8 cellular contexts compared by ENCODE assay signal in genomic region chr10:119726291-119727261, GRCh38. TPM values are rescaled to one million over a fixed set of nuclear protein-coding genes. Genes with fewer than 3 reads are reported as not detected.
DNase-seq lines count a peak whose midpoint lies in the region; ATAC-seq lines count a peak whose summit lies in the region.

No MANE protein-coding gene starts in this region.

- H3K9me3 ChIP-seq in SK-N-MC (ENCODE audit: low read depth, low read length) = no peaks in the 10 kb centered on the region
- H3K9me3 ChIP-seq in effector memory CD4-positive, alpha-beta T cell (ENCODE audit: control insufficient read depth, low read length) = no peaks in the 10 kb centered on the region

- H3K27me3 Mint-ChIP-seq in naive thymus-derived CD8-positive, alpha-beta T cell = no peaks in the 10 kb centered on the region

- peaks cover 5 to 41% (median 26%) of the 10 kb centered on the region in 4 donors for H3K4me1 Mint-ChIP-seq in naive thymus-derived CD8-positive, alpha-beta T cell

- ATAC-seq in naive thymus-derived CD8-positive, alpha-beta T cell = no peak
- ATAC-seq in esophagus mucosa = no peak
- no peak for ATAC-seq in GM18519 (IDR thresholded peaks at IDR 0.05; ENCODE audit: low FRiP score, unreplicated experiment)

- no peaks in the 10 kb centered on the region for H3K36me3 Mint-ChIP-seq in naive thymus-derived CD8-positive, alpha-beta T cell

- peak overlapping the region; percentile 81 to 94 (median 91) for H3K4me3 Mint-ChIP-seq in naive thymus-derived CD8-positive, alpha-beta T cell

- peak overlapping the region in 9 of 10 donors; percentile 27 to 88 (median 80) for H3K27ac Mint-ChIP-seq in naive thymus-derived CD8-positive, alpha-beta T cell

- POLR2A ChIA-PET in naive thymus-derived CD8-positive, alpha-beta T cell (lab: Charles Lee) = interaction anchor here (0.9 to 2.4 kb wide), 12 partner anchors 10 to 563 kb away, joined by 3 to 22 read pairs (median 5); partner anchors contain the start of genes BAG3, GRK5, MCMBP and RGS10

- peaks cover 9% of the 10 kb centered on the region for H3K4me1 ChIP-seq in effector memory CD4-positive, alpha-beta T cell (ENCODE audit: control insufficient read depth, insufficient read depth, low read length, poor library complexity, severe bottlenecking)

- no peak overlapping the region for H3K9ac ChIP-seq in SK-N-MC (ENCODE audit: insufficient read length)

- peak; percentile 9 for DNase-seq in activated T-cell treated with anti-CD3 and anti-CD28 coated beads for 4 hours
- DNase-seq in activated T-cell treated with anti-CD3 and anti-CD28 coated beads, Interleukin-2, amount 50 U/mL, for 48 hours = no peak
- no peak for DNase-seq in SK-N-MC (ENCODE audit: low read depth, low spot score)
- DNase-seq in effector memory CD4-positive, alpha-beta T cell = no peak
- DNase-seq in naive thymus-derived CD8-positive, alpha-beta T cell = peak in 1 of 10 donors; percentile 44
- DNase-seq in DMS79 treated with DMSO at 0.1 percent for 48 hours (lab: John Stamatoyannopoulos, UW) = no peak

- H3K27me3 ChIP-seq in effector memory CD4-positive, alpha-beta T cell (replicated peaks; ENCODE audit: control insufficient read depth, insufficient read depth, low read length, poor library complexity, severe bottlenecking) = no peaks in the 10 kb centered on the region

- H3K4me3 ChIP-seq in SK-N-MC = peak overlapping the region; percentile 83
- peak overlapping the region; percentile 84 for H3K4me3 ChIP-seq in effector memory CD4-positive, alpha-beta T cell (ENCODE audit: insufficient read depth, low read depth, low read length, poor library complexity, severe bottlenecking)

- no peak overlapping the region for H3K27ac ChIP-seq in SK-N-MC
- H3K27ac ChIP-seq in effector memory CD4-positive, alpha-beta T cell (ENCODE audit: insufficient read depth, low read length, poor library complexity, severe bottlenecking) = peak overlapping the region; percentile 62

- H3K36me3 ChIP-seq in SK-N-MC (ENCODE audit: insufficient read depth, low read length) = no peaks in the 10 kb centered on the region
- no peaks in the 10 kb centered on the region for H3K36me3 ChIP-seq in effector memory CD4-positive, alpha-beta T cell (ENCODE audit: control insufficient read depth, insufficient read depth, low read length)

- no peaks in the 10 kb centered on the region for H3K9me3 Mint-ChIP-seq in naive thymus-derived CD8-positive, alpha-beta T cell

RNA-seq across cellular contexts. Expression of gene INPP5F, which starts 0.7 kb away (rescaled TPM):
- total RNA-seq in naive thymus-derived CD8-positive, alpha-beta T cell = 10 to 100 TPM in 1 of 2 experiments, 1 to 10 TPM in 1; 8.5 to 10.9 TPM
- 1 to 10 TPM; 1.4 to 2.5 (median 2.4) TPM for polyA plus RNA-seq in naive thymus-derived CD8-positive, alpha-beta T cell
- 7.6 TPM for total RNA-seq in esophagus mucosa
